ENCODE assay signal across 8 cellular contexts in the genomic region with DNA sequence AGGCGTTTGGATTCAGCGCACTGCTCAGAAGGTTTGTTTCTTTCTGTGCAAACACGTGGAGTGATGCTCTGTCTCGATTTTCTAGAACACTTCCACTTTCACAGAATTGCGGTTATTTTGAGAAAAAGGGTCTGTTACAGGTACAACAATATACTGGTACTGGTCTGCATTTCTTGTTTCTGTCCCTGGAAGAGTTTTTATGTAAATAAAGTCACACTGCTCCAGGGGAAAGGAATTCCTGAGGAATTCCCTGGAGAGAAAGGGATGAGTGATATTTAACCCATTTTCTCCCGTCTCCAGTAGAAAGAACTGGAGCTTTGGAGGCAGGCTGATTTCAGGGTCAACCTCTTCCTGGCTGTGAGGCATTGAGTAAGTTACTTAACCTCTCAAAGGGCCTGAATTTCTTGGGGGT. TPM values are rescaled to one million over a fixed set of nuclear protein-coding genes. Genes with fewer than 3 reads are reported as not detected.
DNase-seq lines count a peak whose midpoint lies in the region; ATAC-seq, FAIRE-seq and TF ChIP-seq lines count a peak whose summit lies in the region.

No MANE protein-coding gene starts in this region.

- DNase-seq in AG09309 (ENCODE audit: low read depth), result no peak
- DNase-seq in SJSA1 (ENCODE audit: low read depth in 1 of 2, low spot score in 2 of 2), result peak in 1 of 2 experiments; percentile 71
- DNase-seq in activated gamma-delta T cell (lab: John Stamatoyannopoulos, UW), result no peak
- no peak for DNase-seq in DMS114 treated with DMSO at 0.1 percent for 48 hours (lab: John Stamatoyannopoulos, UW; ENCODE audit: unreplicated experiment)
- DNase-seq in right cardiac atrium, result no peak
- no peak for DNase-seq in D721Med (ENCODE audit: insufficient read length, low spot score)

- ATAC-seq in GM19467 (IDR thresholded peaks at IDR 0.05; ENCODE audit: unreplicated experiment), result peak; percentile 13
- no peak for ATAC-seq in right cardiac atrium

- intact Hi-C loops in right cardiac atrium (cut with DNase I), result no loop called here

- H3K4me1 ChIP-seq in SJSA1 (replicated peaks), result peaks cover 56% of the 10 kb centered on the region
- peaks cover 23% of the 10 kb centered on the region; the same call in 1 of the 2 replicates for H3K4me1 ChIP-seq in iPS-20b (ENCODE audit: insufficient read depth, low read length)
- H3K4me1 ChIP-seq in right cardiac atrium (ENCODE audit: control insufficient read depth, insufficient read depth, low read length), result no peaks in the 10 kb centered on the region

- H3K4me3 ChIP-seq in AG09309 (ENCODE audit: control insufficient read depth, low read depth, low read length) (peak overlapping the region; percentile 31), SJSA1 (peak overlapping the region; percentile 8), iPS-20b (ENCODE audit: low read length) (peak overlapping the region; percentile 51), right cardiac atrium (ENCODE audit: low read length) (no peak overlapping the region)

- H3K27ac ChIP-seq in SJSA1, result peak overlapping the region; percentile 52
- peak overlapping the region; percentile 88 for H3K27ac ChIP-seq in iPS-20b (ENCODE audit: low read length)
- H3K27ac ChIP-seq in right cardiac atrium (ENCODE audit: low read length), result no peak overlapping the region

- H3K9ac ChIP-seq in iPS-20b (ENCODE audit: low read depth, low read length), result peak overlapping the region; percentile 84

- H3K9me3 ChIP-seq in SJSA1 (replicated peaks) (0 out of 2 replicates have a peak, but pooled peaks cover 3% of the 10 kb centered on the region), iPS-20b (ENCODE audit: insufficient read depth, low read depth, low read length) (no peaks in the 10 kb centered on the region), right cardiac atrium (ENCODE audit: control insufficient read depth, low read length) (no peaks in the 10 kb centered on the region)

- 20% methylated on average over 6 of the region's 6 CpGs for WGBS in right cardiac atrium

- H3K36me3 ChIP-seq in SJSA1, result no peaks in the 10 kb centered on the region
- H3K36me3 ChIP-seq in iPS-20b (ENCODE audit: insufficient read depth, low read depth, low read length), result no peaks in the 10 kb centered on the region

- FAIRE-seq in D721Med (lab: Jason Lieb, UNC), result no peak

- H3K27me3 ChIP-seq in SJSA1 (replicated peaks) (no peaks in the 10 kb centered on the region), iPS-20b (ENCODE audit: insufficient read depth, low read length) (no peaks in the 10 kb centered on the region), right cardiac atrium (ENCODE audit: control insufficient read depth, insufficient read depth) (no peaks in the 10 kb centered on the region)

- TF ChIP-seq CTCF in AG09309 (IDR thresholded peaks at IDR 0.05; ENCODE audit: control insufficient read depth, insufficient read depth, low read depth, low read length, missing control alignments) (no peak), D721Med (IDR thresholded peaks at IDR 0.05; ENCODE audit: insufficient read depth, missing control alignments) (no peak)

RNA-seq across cellular contexts. Expression of a gene that starts 16.2 kb away (rescaled TPM):
- 29.1 and 36.8 TPM in 2 replicates for total RNA-seq in SJSA1 (2014; rRNA removed; shearing (Covaris generic))
- total RNA-seq in right cardiac atrium, result under 1 TPM in 3 of 4 donors, not detected in 1; 0.40 to 0.97 (median 0.67) TPM
- 0.20 TPM for polyA plus RNA-seq in right cardiac atrium

RNA-seq across cellular contexts. Expression of a gene that starts 48.0 kb away (rescaled TPM):
- total RNA-seq in SJSA1 (2014; rRNA removed; shearing (Covaris generic)), result not detected in 2 replicates
- not detected for total RNA-seq in right cardiac atrium
- not detected for polyA plus RNA-seq in right cardiac atrium

RNA-seq across cellular contexts. Expression of a gene that starts 52.8 kb away (rescaled TPM):
- not detected in 2 replicates for total RNA-seq in SJSA1 (2014; rRNA removed; shearing (Covaris generic))
- total RNA-seq in right cardiac atrium, result not detected
- not detected for polyA plus RNA-seq in right cardiac atrium

RNA-seq across cellular contexts. Expression of a gene that starts 55.7 kb away (rescaled TPM):
- not detected in 2 replicates for total RNA-seq in SJSA1 (2014; rRNA removed; shearing (Covaris generic))
- total RNA-seq in right cardiac atrium, result not detected
- not detected for polyA plus RNA-seq in right cardiac atrium

RNA-seq across cellular contexts. Expression of a gene that starts 60.0 kb away (rescaled TPM):
- total RNA-seq in SJSA1 (2014; rRNA removed; shearing (Covaris generic)), result 0.31 TPM in 1 of 2 replicates, not detected in the other
- not detected for total RNA-seq in right cardiac atrium
- not detected for polyA plus RNA-seq in right cardiac atrium

Comparison
In these comparisons a context has a peak if more than half of its experiments do, and no peak if none do; other contexts are left out.
1. RNA of a gene that starts 16.2 kb away (total RNA-seq): 29.1 to 36.8 TPM in SJSA1; 0.40 to 0.97 TPM in right cardiac atrium; every median in the first group is over 10 times any median in the second.